In genomic region chr1:8818789-8819188, GRCh38 we compare ENCODE assay signal across 8 cellular contexts. TPM values are rescaled to one million over a fixed set of nuclear protein-coding genes. Genes with fewer than 3 reads are reported as not detected.
A peak's percentile ranks its signal among the peaks of the same experiment; 100 is the strongest.
DNase-seq lines count a peak whose midpoint lies in the region; ATAC-seq and TF ChIP-seq lines count a peak whose summit lies in the region.
"Not testable (repeated sequence)": the region's sequence is repeated elsewhere in the genome, so short reads cannot be mapped to it uniquely, and the experiment has no call there.

No MANE protein-coding gene starts in this region.

- not testable (repeated sequence) for ATAC-seq in GM23338; Panc1; upper lobe of left lung (ENCODE audit: low FRiP score in 2 of 2)

- H3K4me3 Mint-ChIP-seq in GM23338: peak overlapping the region; percentile 83
- H3K4me3 Mint-ChIP-seq in MCF 10A (ENCODE audit: unreplicated experiment): peak overlapping the region; percentile 84
- H3K4me3 Mint-ChIP-seq in mesothelial cell of epicardium: peak overlapping the region; percentile 80

- peak overlapping the region; percentile 87 for H3K4me3 ChIP-seq in GM23338
- not testable (repeated sequence) for H3K4me3 ChIP-seq in Panc1 (ENCODE audit: low read depth in 2 of 2, low read length in 2 of 2)
- peak overlapping the region; percentile 100 for H3K4me3 ChIP-seq in cardiac muscle cell
- H3K4me3 ChIP-seq in retinal pigment epithelial cell (ENCODE audit: low read length): peak overlapping the region; percentile 68
- H3K4me3 ChIP-seq in upper lobe of left lung: peak overlapping the region in 2 of 4 donors; percentile 80 to 84

- TF ChIP-seq EP300 in upper lobe of left lung (IDR thresholded peaks at IDR 0.05): not testable (repeated sequence)

- H4K20me1 ChIP-seq in GM23338 (replicated peaks; ENCODE audit: insufficient read depth): not testable (repeated sequence)

- CTCF ChIA-PET in Panc1 (lab: Charles Lee); MCF 10A (lab: Yijun Ruan, JAX): not testable (repeated sequence)

- H3K27me3 Mint-ChIP-seq in GM23338 (ENCODE audit: insufficient read depth, low read depth, poor library complexity); MCF 10A (ENCODE audit: insufficient read depth, unreplicated experiment); mesothelial cell of epicardium (ENCODE audit: low read depth): not testable (repeated sequence)

- H3K27ac ChIP-seq in GM23338 (ENCODE audit: low read depth) (peak overlapping the region; percentile 95; the same call in 1 of the 2 replicates), Panc1 (ENCODE audit: low read length) (peak overlapping the region; percentile 95), cardiac muscle cell (peak overlapping the region; percentile 98), upper lobe of left lung (peak overlapping the region; percentile 92 to 97 (median 94))

- intact Hi-C loops in Panc1 (cut with micrococcal nuclease; ENCODE audit: unreplicated experiment): not testable (repeated sequence)
- intact Hi-C loops in MCF 10A (cut with micrococcal nuclease): loop anchor here (5.0 kb wide), 1 partner anchor 116 kb away; no protein-coding TSS in a partner anchor

- not testable (repeated sequence) for H3K27ac Mint-ChIP-seq in GM23338
- H3K27ac Mint-ChIP-seq in MCF 10A (ENCODE audit: low read depth, unreplicated experiment) (peak overlapping the region; percentile 97), mesothelial cell of epicardium (peak overlapping the region; percentile 98)

- POLR2A ChIA-PET in Panc1 (lab: Charles Lee); MCF 10A (lab: Yijun Ruan, JAX): not testable (repeated sequence)

- not testable (repeated sequence) for H3K9me3 Mint-ChIP-seq in GM23338; MCF 10A (ENCODE audit: unreplicated experiment); mesothelial cell of epicardium

- H3K4me2 ChIP-seq in GM23338: peak overlapping the region; percentile 90

- WGBS in upper lobe of left lung, 2 donors: 80 to 83% methylated on average over 13 of the region's 13 CpGs

- H3K4me1 Mint-ChIP-seq in GM23338 (peaks cover 52% of the 10 kb centered on the region), MCF 10A (ENCODE audit: insufficient read depth, unreplicated experiment) (peaks cover 49% of the 10 kb centered on the region), mesothelial cell of epicardium (peaks cover 60% of the 10 kb centered on the region)

- H3K9me2 ChIP-seq in GM23338 (ENCODE audit: insufficient read depth): not testable (repeated sequence)

- H3K36me3 Mint-ChIP-seq in GM23338 (ENCODE audit: low read depth); MCF 10A (ENCODE audit: insufficient read depth, unreplicated experiment); mesothelial cell of epicardium: not testable (repeated sequence)

- not testable (repeated sequence) for TF ChIP-seq POLR2A in upper lobe of left lung (IDR thresholded peaks at IDR 0.05)

- H3K4me1 ChIP-seq in GM23338 (ENCODE audit: insufficient read depth): peaks cover 34% of the 10 kb centered on the region
- peaks cover 49% of the 10 kb centered on the region for H3K4me1 ChIP-seq in Panc1 (ENCODE audit: control insufficient read depth, insufficient read depth, low read length)
- H3K4me1 ChIP-seq in cardiac muscle cell (ENCODE audit: low read depth): peaks cover 18% of the 10 kb centered on the region
- H3K4me1 ChIP-seq in upper lobe of left lung: peaks cover 36 to 69% (median 48%) of the 10 kb centered on the region in 4 donors

- not testable (repeated sequence) for BruUV-seq in Panc1 (replicated peaks; lab: Mats Ljungman, UMichigan); MCF 10A (replicated peaks; lab: Mats Ljungman, UMichigan)

- H3K27me3 ChIP-seq in GM23338 (ENCODE audit: insufficient read depth); Panc1 (ENCODE audit: control insufficient read depth, insufficient read depth, low read length); cardiac muscle cell; upper lobe of left lung: not testable (repeated sequence)

- TF ChIP-seq CTCF in GM23338 (conservative IDR thresholded peaks at IDR 0.05; ENCODE audit: low read depth in 2 of 2); Panc1 (IDR thresholded peaks at IDR 0.05); MCF 10A (IDR thresholded peaks at IDR 0.05; ENCODE audit: unreplicated experiment); cardiac muscle cell (IDR thresholded peaks at IDR 0.05; ENCODE audit: low read depth, low read length); mesothelial cell of epicardium (IDR thresholded peaks at IDR 0.05; ENCODE audit: unreplicated experiment); retinal pigment epithelial cell (conservative IDR thresholded peaks at IDR 0.05; ENCODE audit: low read depth, low read length); upper lobe of left lung (IDR thresholded peaks at IDR 0.05): not testable (repeated sequence)

- H3F3A ChIP-seq in GM23338 (replicated peaks; ENCODE audit: low read depth): not testable (repeated sequence)

- in situ Hi-C loops in Panc1 (cut with HindIII; ENCODE audit: low pct_unique_long_range_greater_than_20kb, low sequenced_read_pairs): not testable (repeated sequence)

- H3K79me2 ChIP-seq in GM23338 (replicated peaks; ENCODE audit: insufficient read depth): peaks cover 32% of the 10 kb centered on the region

- H2AFZ ChIP-seq in GM23338: not testable (repeated sequence)

- not testable (repeated sequence) for H3K9me3 ChIP-seq in Panc1 (ENCODE audit: control insufficient read depth, insufficient read depth, low read depth, low read length); cardiac muscle cell (ENCODE audit: low read depth); upper lobe of left lung

- not testable (repeated sequence) for DNase-seq in GM23338 (ENCODE audit: low spot score); Panc1 (ENCODE audit: low read depth, low spot score); MCF 10A (ENCODE audit: unreplicated experiment); cardiac muscle cell (ENCODE audit: low read depth in 1 of 2, low spot score in 1 of 2); mesothelial cell of epicardium (ENCODE audit: low spot score in 2 of 2, unreplicated experiment in 2 of 2); retinal pigment epithelial cell (ENCODE audit: low read depth)
- DNase-seq in activated CD8-positive, alpha-beta memory T cell treated with anti-CD3 and anti-CD28 coated beads, Interleukin-2, amount 50 U/mL, for 48 hours: peak; percentile 23
- peak in 1 of 2 donors; percentile 43 for DNase-seq in upper lobe of left lung

- not testable (repeated sequence) for H3K36me3 ChIP-seq in GM23338 (ENCODE audit: insufficient read depth); Panc1 (ENCODE audit: control insufficient read depth, insufficient read depth, low read length); cardiac muscle cell; upper lobe of left lung

RNA-seq across cellular contexts. Expression of gene RERE, which starts 1.3 kb away (rescaled TPM):
- total RNA-seq in GM23338 (2014; rRNA removed; shearing (Covaris generic)): 157 and 170 TPM in 2 replicates
- polyA plus RNA-seq in GM23338 (2016; fragmentation: Nextera tagmentation; extraction: Ambion mirVana) (148 and 166 TPM in 2 replicates), cardiac muscle cell (70.3 and 72.5 TPM in 2 replicates)
- total RNA-seq in Panc1 (2021; ENCODE audit: unreplicated experiment) (217 TPM), MCF 10A (2022) (36.8 and 48.4 TPM in 2 replicates), cardiac muscle cell (59.5 and 81.0 TPM in 2 replicates), mesothelial cell of epicardium (177 to 187 TPM (median 187 TPM) in 3 replicates), upper lobe of left lung (100 to 1,000 TPM in 4 of 6 donors, 10 to 100 TPM in 2; 75.5 to 222 (median 104) TPM)
- 196 TPM for polyA plus RNA-seq in Panc1 (2012; ENCODE audit: insufficient read length)

RNA-seq across cellular contexts. Expression of gene ENO1, which starts 59.7 kb away (rescaled TPM):
- 1,517 and 1,831 TPM in 2 replicates for total RNA-seq in GM23338 (2014; rRNA removed; shearing (Covaris generic))
- 882 and 910 TPM in 2 replicates for polyA plus RNA-seq in GM23338 (2016; fragmentation: Nextera tagmentation; extraction: Ambion mirVana)
- total RNA-seq in Panc1 (2021; ENCODE audit: unreplicated experiment): 2,480 TPM
- 3,248 TPM for polyA plus RNA-seq in Panc1 (2012; ENCODE audit: insufficient read length)
- total RNA-seq in MCF 10A (2022): 2,592 and 2,811 TPM in 2 replicates
- 3,076 and 4,542 TPM in 2 replicates for total RNA-seq in cardiac muscle cell
- polyA plus RNA-seq in cardiac muscle cell: 4,459 and 4,945 TPM in 2 replicates
- total RNA-seq in mesothelial cell of epicardium: 1,024 to 1,067 TPM (median 1,030 TPM) in 3 replicates
- total RNA-seq in upper lobe of left lung: 1,000 to 10,000 TPM in 1 of 6 donors, 100 to 1,000 TPM in 5; 259 to 1,187 (median 717) TPM
